Comparison of ENCODE assay signal across 1 cellular context in the genomic region with DNA sequence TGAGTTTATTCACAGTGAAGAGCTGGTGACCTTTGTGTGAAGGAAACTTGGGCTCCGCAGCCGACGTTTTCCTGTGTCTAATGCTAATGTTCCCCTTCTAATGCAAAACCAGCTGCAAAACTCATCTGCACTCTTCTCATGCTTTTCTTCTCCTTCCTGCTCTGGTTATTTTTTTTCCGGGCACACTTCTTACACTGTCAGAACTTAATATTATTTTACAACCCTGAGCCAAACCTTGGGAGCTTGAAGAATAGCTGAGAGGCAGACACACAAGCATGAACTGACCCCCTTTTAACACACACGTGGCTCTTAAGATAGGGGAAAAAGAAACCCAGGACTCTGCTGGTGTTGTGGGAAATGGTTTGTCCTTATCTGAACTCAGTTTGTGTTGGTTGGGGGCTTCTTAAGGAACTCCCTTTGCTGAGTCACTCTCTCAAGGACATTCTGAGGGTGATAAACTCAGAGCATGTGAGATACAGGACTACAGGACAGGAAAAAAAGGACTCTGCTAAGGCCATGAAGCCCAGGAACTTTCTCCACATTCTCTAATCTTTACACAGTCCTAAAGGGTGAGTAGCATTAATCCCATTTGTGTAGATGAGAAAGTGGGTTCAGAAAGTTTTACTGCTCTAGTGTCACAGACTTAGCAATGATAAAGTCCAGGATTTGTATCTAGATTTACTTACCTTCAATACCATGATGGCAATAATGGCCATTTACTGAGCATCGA.
A peak's percentile ranks its signal among the peaks of the same experiment; 100 is the strongest.
TF ChIP-seq lines count a peak whose summit lies in the region.

No MANE protein-coding gene starts in this region.

TF ChIP-seq in K562, 482 proteins besides CTCF, POLR2A, EP300 and RAD21 (continued from another document and continues in another):
- TF ChIP-seq, protein P1, sequence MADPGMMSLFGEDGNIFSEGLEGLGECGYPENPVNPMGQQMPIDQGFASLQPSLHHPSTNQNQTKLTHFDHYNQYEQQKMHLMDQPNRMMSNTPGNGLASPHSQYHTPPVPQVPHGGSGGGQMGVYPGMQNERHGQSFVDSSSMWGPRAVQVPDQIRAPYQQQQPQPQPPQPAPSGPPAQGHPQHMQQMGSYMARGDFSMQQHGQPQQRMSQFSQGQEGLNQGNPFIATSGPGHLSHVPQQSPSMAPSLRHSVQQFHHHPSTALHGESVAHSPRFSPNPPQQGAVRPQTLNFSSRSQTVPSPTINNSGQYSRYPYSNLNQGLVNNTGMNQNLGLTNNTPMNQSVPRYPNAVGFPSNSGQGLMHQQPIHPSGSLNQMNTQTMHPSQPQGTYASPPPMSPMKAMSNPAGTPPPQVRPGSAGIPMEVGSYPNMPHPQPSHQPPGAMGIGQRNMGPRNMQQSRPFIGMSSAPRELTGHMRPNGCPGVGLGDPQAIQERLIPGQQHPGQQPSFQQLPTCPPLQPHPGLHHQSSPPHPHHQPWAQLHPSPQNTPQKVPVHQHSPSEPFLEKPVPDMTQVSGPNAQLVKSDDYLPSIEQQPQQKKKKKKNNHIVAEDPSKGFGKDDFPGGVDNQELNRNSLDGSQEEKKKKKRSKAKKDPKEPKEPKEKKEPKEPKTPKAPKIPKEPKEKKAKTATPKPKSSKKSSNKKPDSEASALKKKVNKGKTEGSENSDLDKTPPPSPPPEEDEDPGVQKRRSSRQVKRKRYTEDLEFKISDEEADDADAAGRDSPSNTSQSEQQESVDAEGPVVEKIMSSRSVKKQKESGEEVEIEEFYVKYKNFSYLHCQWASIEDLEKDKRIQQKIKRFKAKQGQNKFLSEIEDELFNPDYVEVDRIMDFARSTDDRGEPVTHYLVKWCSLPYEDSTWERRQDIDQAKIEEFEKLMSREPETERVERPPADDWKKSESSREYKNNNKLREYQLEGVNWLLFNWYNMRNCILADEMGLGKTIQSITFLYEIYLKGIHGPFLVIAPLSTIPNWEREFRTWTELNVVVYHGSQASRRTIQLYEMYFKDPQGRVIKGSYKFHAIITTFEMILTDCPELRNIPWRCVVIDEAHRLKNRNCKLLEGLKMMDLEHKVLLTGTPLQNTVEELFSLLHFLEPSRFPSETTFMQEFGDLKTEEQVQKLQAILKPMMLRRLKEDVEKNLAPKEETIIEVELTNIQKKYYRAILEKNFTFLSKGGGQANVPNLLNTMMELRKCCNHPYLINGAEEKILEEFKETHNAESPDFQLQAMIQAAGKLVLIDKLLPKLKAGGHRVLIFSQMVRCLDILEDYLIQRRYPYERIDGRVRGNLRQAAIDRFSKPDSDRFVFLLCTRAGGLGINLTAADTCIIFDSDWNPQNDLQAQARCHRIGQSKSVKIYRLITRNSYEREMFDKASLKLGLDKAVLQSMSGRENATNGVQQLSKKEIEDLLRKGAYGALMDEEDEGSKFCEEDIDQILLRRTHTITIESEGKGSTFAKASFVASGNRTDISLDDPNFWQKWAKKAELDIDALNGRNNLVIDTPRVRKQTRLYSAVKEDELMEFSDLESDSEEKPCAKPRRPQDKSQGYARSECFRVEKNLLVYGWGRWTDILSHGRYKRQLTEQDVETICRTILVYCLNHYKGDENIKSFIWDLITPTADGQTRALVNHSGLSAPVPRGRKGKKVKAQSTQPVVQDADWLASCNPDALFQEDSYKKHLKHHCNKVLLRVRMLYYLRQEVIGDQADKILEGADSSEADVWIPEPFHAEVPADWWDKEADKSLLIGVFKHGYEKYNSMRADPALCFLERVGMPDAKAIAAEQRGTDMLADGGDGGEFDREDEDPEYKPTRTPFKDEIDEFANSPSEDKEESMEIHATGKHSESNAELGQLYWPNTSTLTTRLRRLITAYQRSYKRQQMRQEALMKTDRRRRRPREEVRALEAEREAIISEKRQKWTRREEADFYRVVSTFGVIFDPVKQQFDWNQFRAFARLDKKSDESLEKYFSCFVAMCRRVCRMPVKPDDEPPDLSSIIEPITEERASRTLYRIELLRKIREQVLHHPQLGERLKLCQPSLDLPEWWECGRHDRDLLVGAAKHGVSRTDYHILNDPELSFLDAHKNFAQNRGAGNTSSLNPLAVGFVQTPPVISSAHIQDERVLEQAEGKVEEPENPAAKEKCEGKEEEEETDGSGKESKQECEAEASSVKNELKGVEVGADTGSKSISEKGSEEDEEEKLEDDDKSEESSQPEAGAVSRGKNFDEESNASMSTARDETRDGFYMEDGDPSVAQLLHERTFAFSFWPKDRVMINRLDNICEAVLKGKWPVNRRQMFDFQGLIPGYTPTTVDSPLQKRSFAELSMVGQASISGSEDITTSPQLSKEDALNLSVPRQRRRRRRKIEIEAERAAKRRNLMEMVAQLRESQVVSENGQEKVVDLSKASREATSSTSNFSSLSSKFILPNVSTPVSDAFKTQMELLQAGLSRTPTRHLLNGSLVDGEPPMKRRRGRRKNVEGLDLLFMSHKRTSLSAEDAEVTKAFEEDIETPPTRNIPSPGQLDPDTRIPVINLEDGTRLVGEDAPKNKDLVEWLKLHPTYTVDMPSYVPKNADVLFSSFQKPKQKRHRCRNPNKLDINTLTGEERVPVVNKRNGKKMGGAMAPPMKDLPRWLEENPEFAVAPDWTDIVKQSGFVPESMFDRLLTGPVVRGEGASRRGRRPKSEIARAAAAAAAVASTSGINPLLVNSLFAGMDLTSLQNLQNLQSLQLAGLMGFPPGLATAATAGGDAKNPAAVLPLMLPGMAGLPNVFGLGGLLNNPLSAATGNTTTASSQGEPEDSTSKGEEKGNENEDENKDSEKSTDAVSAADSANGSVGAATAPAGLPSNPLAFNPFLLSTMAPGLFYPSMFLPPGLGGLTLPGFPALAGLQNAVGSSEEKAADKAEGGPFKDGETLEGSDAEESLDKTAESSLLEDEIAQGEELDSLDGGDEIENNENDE (IDR thresholded peaks at IDR 0.05; ENCODE audit: low read depth, low read length): no peak
- peak; percentile 54; the same call in 1 of the 2 replicates for TF ChIP-seq ZEB2 (IDR thresholded peaks at IDR 0.05)
- 0 out of 2 replicates have a peak, but pooled peaks have one; percentile 29 for TF ChIP-seq HDAC8 (tag; IDR thresholded peaks at IDR 0.05)
- no peak for TF ChIP-seq XRCC3 (IDR thresholded peaks at IDR 0.05)
- TF ChIP-seq KDM1A (IDR thresholded peaks at IDR 0.05): 0 out of 4 replicates have a peak, but pooled peaks of 1 of the 2 experiments have one; percentile 44
- TF ChIP-seq ZKSCAN8 (CRISPR knock-in tag; IDR thresholded peaks at IDR 0.05): 0 out of 2 replicates have a peak, but pooled peaks have one; percentile 46
- TF ChIP-seq FOXP1 (CRISPR knock-in tag; IDR thresholded peaks at IDR 0.05): no peak
- TF ChIP-seq THRB (CRISPR knock-in tag; conservative IDR thresholded peaks at IDR 0.05): 0 out of 2 replicates have a peak, but pooled peaks have one; percentile 67
- TF ChIP-seq STAT5B (CRISPR knock-in tag; IDR thresholded peaks at IDR 0.05): no peak
- TF ChIP-seq MIER1 (IDR thresholded peaks at IDR 0.05; ENCODE audit: low read depth): peak; percentile 41; the same call in 1 of the 2 replicates
- TF ChIP-seq FOXP4 (CRISPR knock-in tag; IDR thresholded peaks at IDR 0.05; ENCODE audit: borderline replicate concordance): no peak
- TF ChIP-seq TCF7L2 (IDR thresholded peaks at IDR 0.05; ENCODE audit: low read depth, low read length): no peak
- TF ChIP-seq SMARCE1 (IDR thresholded peaks at IDR 0.05): peak; percentile 86
- TF ChIP-seq CREB3 (tag; conservative IDR thresholded peaks at IDR 0.05; ENCODE audit: low read depth): no peak
- no peak for TF ChIP-seq ZFP91 (CRISPR knock-in tag; IDR thresholded peaks at IDR 0.05)
- TF ChIP-seq MECOM (CRISPR knock-in tag; IDR thresholded peaks at IDR 0.05): no peak
- TF ChIP-seq HINFP (tag; conservative IDR thresholded peaks at IDR 0.05; ENCODE audit: low read depth): 0 out of 2 replicates have a peak, but pooled peaks have one; percentile 24
- no peak for TF ChIP-seq KLF1 (tag; IDR thresholded peaks at IDR 0.05)
- no peak; the same call in 1 of the 2 replicates for TF ChIP-seq CUX1 (CRISPR knock-in tag; IDR thresholded peaks at IDR 0.05)
